ENCODE assay signal across 1 cellular context in the genomic region with DNA sequence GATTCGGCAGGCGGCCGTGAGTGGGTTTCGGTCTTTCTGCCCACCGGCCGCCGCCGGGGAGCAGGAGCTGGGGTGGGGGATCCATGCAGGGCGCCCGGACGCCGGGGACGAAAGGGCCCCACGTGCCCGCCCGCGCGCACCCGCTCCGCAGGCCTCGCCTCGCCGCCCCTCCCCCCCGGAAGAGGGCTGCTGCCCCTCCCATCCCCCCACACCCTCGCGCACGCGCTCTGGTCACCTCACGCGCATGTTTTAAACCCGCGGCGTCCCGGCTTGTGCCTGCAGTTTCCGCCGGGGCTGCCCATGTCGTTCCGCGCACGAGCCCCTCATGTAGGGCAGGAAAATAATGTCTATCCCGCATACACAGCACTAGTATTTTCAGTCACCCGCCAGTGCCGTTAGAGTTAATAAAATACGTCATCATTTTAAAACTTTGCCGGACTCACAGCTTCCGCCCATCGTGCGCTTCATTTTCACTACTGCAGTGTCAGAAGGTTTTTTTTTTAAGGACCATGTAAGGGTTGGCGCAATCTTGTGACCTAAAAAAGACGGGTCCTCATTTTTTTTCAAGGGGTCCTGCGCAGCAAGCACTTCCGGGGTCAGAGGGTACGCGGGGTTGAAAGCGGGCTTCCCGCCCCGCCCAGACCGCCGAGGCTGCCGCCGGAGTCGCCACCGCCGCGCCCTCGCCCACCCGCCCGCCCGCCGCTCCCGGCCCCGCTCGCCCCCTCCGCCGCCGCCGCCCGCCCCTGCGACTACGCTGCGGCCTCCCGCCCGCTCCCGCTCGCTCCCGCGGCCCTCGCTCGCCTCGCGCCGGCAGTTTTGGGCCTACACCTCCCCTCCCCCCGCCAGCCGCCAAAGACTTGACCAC.
TF ChIP-seq lines count a peak whose summit lies in the region.

A gene (plus strand): TSS at position 640 of the 865 bp plus-strand sequence. CDS start 267 bp downstream, outside the sequence.

TF ChIP-seq in HepG2, 621 proteins besides CTCF, POLR2A, EP300 and RAD21 (continued from another document and continues in another):
- TF ChIP-seq, protein P1, sequence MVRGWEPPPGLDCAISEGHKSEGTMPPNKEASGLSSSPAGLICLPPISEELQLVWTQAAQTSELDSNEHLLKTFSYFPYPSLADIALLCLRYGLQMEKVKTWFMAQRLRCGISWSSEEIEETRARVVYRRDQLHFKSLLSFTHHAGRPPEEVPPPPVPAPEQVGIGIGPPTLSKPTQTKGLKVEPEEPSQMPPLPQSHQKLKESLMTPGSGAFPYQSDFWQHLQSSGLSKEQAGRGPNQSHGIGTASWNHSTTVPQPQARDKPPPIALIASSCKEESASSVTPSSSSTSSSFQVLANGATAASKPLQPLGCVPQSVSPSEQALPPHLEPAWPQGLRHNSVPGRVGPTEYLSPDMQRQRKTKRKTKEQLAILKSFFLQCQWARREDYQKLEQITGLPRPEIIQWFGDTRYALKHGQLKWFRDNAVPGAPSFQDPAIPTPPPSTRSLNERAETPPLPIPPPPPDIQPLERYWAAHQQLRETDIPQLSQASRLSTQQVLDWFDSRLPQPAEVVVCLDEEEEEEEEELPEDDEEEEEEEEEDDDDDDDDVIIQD (CRISPR knock-in tag; IDR thresholded peaks at IDR 0.05; ENCODE audit: low read depth) = peak; percentile 56; the same call in 1 of the 2 replicates
- TF ChIP-seq POLR2AphosphoS5 (IDR thresholded peaks at IDR 0.05; ENCODE audit: low read depth, low read length) (peak; percentile 71), FOXC1 (CRISPR knock-in tag; IDR thresholded peaks at IDR 0.05; ENCODE audit: borderline replicate concordance) (peak; percentile 50; the same call in 1 of the 2 replicates), PHF8 (CRISPR knock-in tag; IDR thresholded peaks at IDR 0.05) (peak; percentile 83), XRCC5 (optimal IDR thresholded peaks at IDR 0.05; ENCODE audit: low read length) (peak; percentile 22), ZNF333 (CRISPR knock-in tag; IDR thresholded peaks at IDR 0.05; ENCODE audit: borderline replicate concordance) (peak; percentile 79; the same call in 1 of the 2 replicates), TMF1 (CRISPR knock-in tag; IDR thresholded peaks at IDR 0.05; ENCODE audit: low read depth) (0 out of 2 replicates have a peak, but pooled peaks have one; percentile 21), ZNF652 (CRISPR knock-in tag; IDR thresholded peaks at IDR 0.05; ENCODE audit: borderline replicate concordance, low read depth) (peak; percentile 50; the same call in 1 of the 2 replicates), ZNF619 (CRISPR knock-in tag; IDR thresholded peaks at IDR 0.05) (no peak), ZNF589 (CRISPR knock-in tag; conservative IDR thresholded peaks at IDR 0.05) (peak; percentile 92), ZNF317 (CRISPR knock-in tag; IDR thresholded peaks at IDR 0.05) (peak; percentile 24), ZNF335 (CRISPR knock-in tag; IDR thresholded peaks at IDR 0.05) (peak; percentile 97), POLR2G (IDR thresholded peaks at IDR 0.05; ENCODE audit: low read depth, low read length) (peak; percentile 84), GATAD2A (CRISPR knock-in tag; IDR thresholded peaks at IDR 0.05) (peak; percentile 7; the same call in 1 of the 2 replicates), HNRNPLL (IDR thresholded peaks at IDR 0.05; ENCODE audit: low read depth, low read length, poor library complexity, severe bottlenecking) (peak; percentile 24), SAP130 (CRISPR knock-in tag; IDR thresholded peaks at IDR 0.05; ENCODE audit: low read depth) (peak; percentile 41), ZKSCAN8 (CRISPR knock-in tag; IDR thresholded peaks at IDR 0.05; ENCODE audit: borderline replicate concordance) (peak; percentile 63; the same call in 1 of the 2 replicates), TGIF2 (CRISPR knock-in tag; IDR thresholded peaks at IDR 0.05) (peak; percentile 31; the same call in 1 of the 2 replicates), HMG20A (CRISPR knock-in tag; IDR thresholded peaks at IDR 0.05; ENCODE audit: borderline replicate concordance) (no peak), MEIS1 (CRISPR knock-in tag; IDR thresholded peaks at IDR 0.05; ENCODE audit: borderline replicate concordance) (no peak)
- TF ChIP-seq, protein P2, sequence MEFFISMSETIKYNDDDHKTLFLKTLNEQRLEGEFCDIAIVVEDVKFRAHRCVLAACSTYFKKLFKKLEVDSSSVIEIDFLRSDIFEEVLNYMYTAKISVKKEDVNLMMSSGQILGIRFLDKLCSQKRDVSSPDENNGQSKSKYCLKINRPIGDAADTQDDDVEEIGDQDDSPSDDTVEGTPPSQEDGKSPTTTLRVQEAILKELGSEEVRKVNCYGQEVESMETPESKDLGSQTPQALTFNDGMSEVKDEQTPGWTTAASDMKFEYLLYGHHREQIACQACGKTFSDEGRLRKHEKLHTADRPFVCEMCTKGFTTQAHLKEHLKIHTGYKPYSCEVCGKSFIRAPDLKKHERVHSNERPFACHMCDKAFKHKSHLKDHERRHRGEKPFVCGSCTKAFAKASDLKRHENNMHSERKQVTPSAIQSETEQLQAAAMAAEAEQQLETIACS (CRISPR knock-in tag; IDR thresholded peaks at IDR 0.05) = peak; percentile 90
- TF ChIP-seq, protein P3, sequence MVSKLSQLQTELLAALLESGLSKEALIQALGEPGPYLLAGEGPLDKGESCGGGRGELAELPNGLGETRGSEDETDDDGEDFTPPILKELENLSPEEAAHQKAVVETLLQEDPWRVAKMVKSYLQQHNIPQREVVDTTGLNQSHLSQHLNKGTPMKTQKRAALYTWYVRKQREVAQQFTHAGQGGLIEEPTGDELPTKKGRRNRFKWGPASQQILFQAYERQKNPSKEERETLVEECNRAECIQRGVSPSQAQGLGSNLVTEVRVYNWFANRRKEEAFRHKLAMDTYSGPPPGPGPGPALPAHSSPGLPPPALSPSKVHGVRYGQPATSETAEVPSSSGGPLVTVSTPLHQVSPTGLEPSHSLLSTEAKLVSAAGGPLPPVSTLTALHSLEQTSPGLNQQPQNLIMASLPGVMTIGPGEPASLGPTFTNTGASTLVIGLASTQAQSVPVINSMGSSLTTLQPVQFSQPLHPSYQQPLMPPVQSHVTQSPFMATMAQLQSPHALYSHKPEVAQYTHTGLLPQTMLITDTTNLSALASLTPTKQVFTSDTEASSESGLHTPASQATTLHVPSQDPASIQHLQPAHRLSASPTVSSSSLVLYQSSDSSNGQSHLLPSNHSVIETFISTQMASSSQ (IDR thresholded peaks at IDR 0.05; ENCODE audit: low read depth) = 0 out of 2 replicates have a peak, but pooled peaks have one; percentile 39
- TF ChIP-seq, protein P3 (CRISPR knock-in tag; IDR thresholded peaks at IDR 0.05; ENCODE audit: borderline replicate concordance) = no peak; the same call in 1 of the 2 replicates
- TF ChIP-seq, protein P4, sequence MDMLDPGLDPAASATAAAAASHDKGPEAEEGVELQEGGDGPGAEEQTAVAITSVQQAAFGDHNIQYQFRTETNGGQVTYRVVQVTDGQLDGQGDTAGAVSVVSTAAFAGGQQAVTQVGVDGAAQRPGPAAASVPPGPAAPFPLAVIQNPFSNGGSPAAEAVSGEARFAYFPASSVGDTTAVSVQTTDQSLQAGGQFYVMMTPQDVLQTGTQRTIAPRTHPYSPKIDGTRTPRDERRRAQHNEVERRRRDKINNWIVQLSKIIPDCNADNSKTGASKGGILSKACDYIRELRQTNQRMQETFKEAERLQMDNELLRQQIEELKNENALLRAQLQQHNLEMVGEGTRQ (IDR thresholded peaks at IDR 0.05; ENCODE audit: low read depth, low read length) = no peak
- TF ChIP-seq, protein P4 (CRISPR knock-in tag; IDR thresholded peaks at IDR 0.05; ENCODE audit: borderline replicate concordance) = no peak
- TF ChIP-seq, protein P5, sequence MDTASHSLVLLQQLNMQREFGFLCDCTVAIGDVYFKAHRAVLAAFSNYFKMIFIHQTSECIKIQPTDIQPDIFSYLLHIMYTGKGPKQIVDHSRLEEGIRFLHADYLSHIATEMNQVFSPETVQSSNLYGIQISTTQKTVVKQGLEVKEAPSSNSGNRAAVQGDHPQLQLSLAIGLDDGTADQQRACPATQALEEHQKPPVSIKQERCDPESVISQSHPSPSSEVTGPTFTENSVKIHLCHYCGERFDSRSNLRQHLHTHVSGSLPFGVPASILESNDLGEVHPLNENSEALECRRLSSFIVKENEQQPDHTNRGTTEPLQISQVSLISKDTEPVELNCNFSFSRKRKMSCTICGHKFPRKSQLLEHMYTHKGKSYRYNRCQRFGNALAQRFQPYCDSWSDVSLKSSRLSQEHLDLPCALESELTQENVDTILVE (CRISPR knock-in tag; IDR thresholded peaks at IDR 0.05) = peak; percentile 3
- TF ChIP-seq, protein P6, sequence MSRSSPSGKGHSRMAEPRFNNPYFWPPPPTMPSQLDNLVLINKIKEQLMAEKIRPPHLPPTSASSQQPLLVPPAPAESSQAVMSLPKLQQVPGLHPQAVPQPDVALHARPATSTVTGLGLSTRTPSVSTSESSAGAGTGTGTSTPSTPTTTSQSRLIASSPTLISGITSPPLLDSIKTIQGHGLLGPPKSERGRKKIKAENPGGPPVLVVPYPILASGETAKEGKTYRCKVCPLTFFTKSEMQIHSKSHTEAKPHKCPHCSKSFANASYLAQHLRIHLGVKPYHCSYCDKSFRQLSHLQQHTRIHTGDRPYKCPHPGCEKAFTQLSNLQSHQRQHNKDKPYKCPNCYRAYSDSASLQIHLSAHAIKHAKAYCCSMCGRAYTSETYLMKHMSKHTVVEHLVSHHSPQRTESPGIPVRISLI (CRISPR knock-in tag; IDR thresholded peaks at IDR 0.05; ENCODE audit: borderline replicate concordance) = peak; percentile 99
- TF ChIP-seq, protein P7, sequence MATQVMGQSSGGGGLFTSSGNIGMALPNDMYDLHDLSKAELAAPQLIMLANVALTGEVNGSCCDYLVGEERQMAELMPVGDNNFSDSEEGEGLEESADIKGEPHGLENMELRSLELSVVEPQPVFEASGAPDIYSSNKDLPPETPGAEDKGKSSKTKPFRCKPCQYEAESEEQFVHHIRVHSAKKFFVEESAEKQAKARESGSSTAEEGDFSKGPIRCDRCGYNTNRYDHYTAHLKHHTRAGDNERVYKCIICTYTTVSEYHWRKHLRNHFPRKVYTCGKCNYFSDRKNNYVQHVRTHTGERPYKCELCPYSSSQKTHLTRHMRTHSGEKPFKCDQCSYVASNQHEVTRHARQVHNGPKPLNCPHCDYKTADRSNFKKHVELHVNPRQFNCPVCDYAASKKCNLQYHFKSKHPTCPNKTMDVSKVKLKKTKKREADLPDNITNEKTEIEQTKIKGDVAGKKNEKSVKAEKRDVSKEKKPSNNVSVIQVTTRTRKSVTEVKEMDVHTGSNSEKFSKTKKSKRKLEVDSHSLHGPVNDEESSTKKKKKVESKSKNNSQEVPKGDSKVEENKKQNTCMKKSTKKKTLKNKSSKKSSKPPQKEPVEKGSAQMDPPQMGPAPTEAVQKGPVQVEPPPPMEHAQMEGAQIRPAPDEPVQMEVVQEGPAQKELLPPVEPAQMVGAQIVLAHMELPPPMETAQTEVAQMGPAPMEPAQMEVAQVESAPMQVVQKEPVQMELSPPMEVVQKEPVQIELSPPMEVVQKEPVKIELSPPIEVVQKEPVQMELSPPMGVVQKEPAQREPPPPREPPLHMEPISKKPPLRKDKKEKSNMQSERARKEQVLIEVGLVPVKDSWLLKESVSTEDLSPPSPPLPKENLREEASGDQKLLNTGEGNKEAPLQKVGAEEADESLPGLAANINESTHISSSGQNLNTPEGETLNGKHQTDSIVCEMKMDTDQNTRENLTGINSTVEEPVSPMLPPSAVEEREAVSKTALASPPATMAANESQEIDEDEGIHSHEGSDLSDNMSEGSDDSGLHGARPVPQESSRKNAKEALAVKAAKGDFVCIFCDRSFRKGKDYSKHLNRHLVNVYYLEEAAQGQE (IDR thresholded peaks at IDR 0.05; ENCODE audit: borderline replicate concordance in 1 of 2, low read depth in 1 of 2, low read length in 2 of 2) = peak in 1 of 2 experiments; percentile 82; a peak in 1 of 4 replicates
- TF ChIP-seq, protein P8, sequence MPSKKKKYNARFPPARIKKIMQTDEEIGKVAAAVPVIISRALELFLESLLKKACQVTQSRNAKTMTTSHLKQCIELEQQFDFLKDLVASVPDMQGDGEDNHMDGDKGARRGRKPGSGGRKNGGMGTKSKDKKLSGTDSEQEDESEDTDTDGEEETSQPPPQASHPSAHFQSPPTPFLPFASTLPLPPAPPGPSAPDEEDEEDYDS (CRISPR knock-in tag; IDR thresholded peaks at IDR 0.05) = peak; percentile 89
- TF ChIP-seq, protein P9, sequence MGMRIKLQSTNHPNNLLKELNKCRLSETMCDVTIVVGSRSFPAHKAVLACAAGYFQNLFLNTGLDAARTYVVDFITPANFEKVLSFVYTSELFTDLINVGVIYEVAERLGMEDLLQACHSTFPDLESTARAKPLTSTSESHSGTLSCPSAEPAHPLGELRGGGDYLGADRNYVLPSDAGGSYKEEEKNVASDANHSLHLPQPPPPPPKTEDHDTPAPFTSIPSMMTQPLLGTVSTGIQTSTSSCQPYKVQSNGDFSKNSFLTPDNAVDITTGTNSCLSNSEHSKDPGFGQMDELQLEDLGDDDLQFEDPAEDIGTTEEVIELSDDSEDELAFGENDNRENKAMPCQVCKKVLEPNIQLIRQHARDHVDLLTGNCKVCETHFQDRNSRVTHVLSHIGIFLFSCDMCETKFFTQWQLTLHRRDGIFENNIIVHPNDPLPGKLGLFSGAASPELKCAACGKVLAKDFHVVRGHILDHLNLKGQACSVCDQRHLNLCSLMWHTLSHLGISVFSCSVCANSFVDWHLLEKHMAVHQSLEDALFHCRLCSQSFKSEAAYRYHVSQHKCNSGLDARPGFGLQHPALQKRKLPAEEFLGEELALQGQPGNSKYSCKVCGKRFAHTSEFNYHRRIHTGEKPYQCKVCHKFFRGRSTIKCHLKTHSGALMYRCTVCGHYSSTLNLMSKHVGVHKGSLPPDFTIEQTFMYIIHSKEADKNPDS (CRISPR knock-in tag; IDR thresholded peaks at IDR 0.05) = no peak
